In the genomic region with DNA sequence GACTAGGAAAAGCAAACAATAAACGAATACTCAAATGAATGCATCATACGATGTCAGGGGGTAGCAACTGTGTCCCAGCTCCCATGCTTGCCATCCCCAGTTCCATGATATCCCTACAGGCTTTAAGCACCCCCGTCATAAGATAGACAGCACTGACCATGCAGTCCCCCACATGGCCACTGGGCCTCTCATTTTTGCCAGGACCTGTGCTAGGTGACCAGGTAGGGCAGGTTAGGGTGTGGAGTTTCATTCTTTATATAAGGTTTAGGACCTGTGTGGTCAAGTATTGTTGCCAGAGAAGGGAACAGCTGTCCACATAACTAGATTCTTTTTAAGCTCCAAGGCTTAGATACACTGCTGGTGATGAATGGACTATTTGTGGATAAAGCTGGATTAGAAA, we compare ENCODE assay signal across 16 cellular contexts. TPM values are rescaled to one million over a fixed set of nuclear protein-coding genes. Genes with fewer than 3 reads are reported as not detected.
DNase-seq lines count a peak whose midpoint lies in the region; ATAC-seq, FAIRE-seq and TF ChIP-seq lines count a peak whose summit lies in the region.
"Had no signal": no experiment of that assay in that cellular context is flagged by ENCODE, and none has a peak within 500 bp of the region (broad histone marks: within the 10 kb centered on the region; RNA-seq: fewer than 3 reads in every experiment).

No MANE protein-coding gene starts in this region.

- CTCF ChIA-PET in HepG2 (lab: Yijun Ruan, JAX; ENCODE audit: low intra/inter-chr PET ratio, low total read pairs) (no interaction called here), RWPE1 (lab: Yijun Ruan, JAX) (interaction anchor here (0.7 to 1.1 kb wide), 4 partner anchors 8 to 1442 kb away, joined by 3 to 5 read pairs (median 3); no protein-coding TSS in a partner anchor)

- ATAC-seq in HepG2 (peak; percentile 91), right lobe of liver (no peak)
- ATAC-seq: activated naive CD8-positive, alpha-beta T cell treated with anti-CD3 and anti-CD28 coated beads, Interleukin-2, amount 50 U/mL, for 24 hours; left ventricle myocardium superior had no signal

- no peaks in the 10 kb centered on the region for H3K79me2 ChIP-seq in HepG2 (ENCODE audit: insufficient read depth, low read length)

- no peaks in the 10 kb centered on the region for H3K36me3 ChIP-seq in HepG2 (replicated peaks in 1 of 2; ENCODE audit: control insufficient read depth in 1 of 2, insufficient read depth in 2 of 2, low read length in 2 of 2)
- H3K36me3 ChIP-seq in right lobe of liver: no peaks in the 10 kb centered on the region
- no peaks in the 10 kb centered on the region for H3K36me3 ChIP-seq in transverse colon

- intact Hi-C loops in HepG2 (cut with micrococcal nuclease; ENCODE audit: unreplicated experiment) (no loop called here), right lobe of liver (cut with DNase I) (no loop called here), transverse colon (cut with DNase I; ENCODE audit: low total_unique reads) (no loop called here)

- H3K4me2 ChIP-seq in HepG2 (ENCODE audit: low read depth, low read length): no peak overlapping the region

- POLR2A ChIA-PET in HepG2 (lab: Yijun Ruan, JAX): no interaction called here
- POLR2A ChIA-PET in RWPE1 (lab: Yijun Ruan, JAX; ENCODE audit: low non-redundant PET): no interaction called here

- no peak for TF ChIP-seq EP300 in HepG2 (IDR thresholded peaks at IDR 0.05; ENCODE audit: low read depth in 2 of 2, low read length in 2 of 2)
- no peak for TF ChIP-seq EP300 in HepG2 (CRISPR knock-in tag; IDR thresholded peaks at IDR 0.05; ENCODE audit: borderline replicate concordance)
- no peak for TF ChIP-seq EP300 in transverse colon (IDR thresholded peaks at IDR 0.05; ENCODE audit: low read depth)

- TF ChIP-seq CTCF in HepG2 (CRISPR knock-in tag; IDR thresholded peaks at IDR 0.05) (no peak), right lobe of liver (IDR thresholded peaks at IDR 0.05) (no peak), RWPE1 (conservative IDR thresholded peaks at IDR 0.05; ENCODE audit: low read depth) (no peak), fibroblast of mammary gland (conservative IDR thresholded peaks at IDR 0.05; ENCODE audit: control insufficient read depth, insufficient read depth, low read depth, low read length) (peak; percentile 25), transverse colon (IDR thresholded peaks at IDR 0.05) (no peak)

- H2AFZ ChIP-seq in HepG2 (ENCODE audit: low read length): no peak overlapping the region

- no peaks in the 10 kb centered on the region for H4K20me1 ChIP-seq in HepG2 (ENCODE audit: insufficient read depth, low read length)

- H3K4me3 ChIP-seq in HepG2 (replicated peaks in 1 of 3; ENCODE audit: insufficient read depth in 1 of 3, low read depth in 2 of 3, low read length in 3 of 3) (no peak overlapping the region), right lobe of liver (no peak overlapping the region), fibroblast of mammary gland (ENCODE audit: control insufficient read depth, low read depth, low read length) (no peak overlapping the region), transverse colon (no peak overlapping the region)

- H3K9ac ChIP-seq in HepG2 (ENCODE audit: insufficient read depth, low read depth, low read length): no peak overlapping the region

- H3K4me1 ChIP-seq in HepG2 (ENCODE audit: insufficient read depth, low read length) (peaks cover 7% of the 10 kb centered on the region; the same call in 1 of the 2 replicates), right lobe of liver (no peaks in the 10 kb centered on the region), transverse colon (no peaks in the 10 kb centered on the region)

- FAIRE-seq in HepG2 (lab: Jason Lieb, UNC): no peak
- no peak for FAIRE-seq in urothelium cell line (lab: Jason Lieb, UNC)

- H3K9me3 ChIP-seq in HepG2 (ENCODE audit: low read length): no peaks in the 10 kb centered on the region
- no peaks in the 10 kb centered on the region for H3K9me3 ChIP-seq in right lobe of liver
- no peaks in the 10 kb centered on the region for H3K9me3 ChIP-seq in transverse colon

- TF ChIP-seq POLR2A in HepG2 (IDR thresholded peaks at IDR 0.05; ENCODE audit: insufficient read depth in 1 of 2, low read depth in 2 of 2, low read length in 2 of 2) (no peak), right lobe of liver (IDR thresholded peaks at IDR 0.05) (no peak), transverse colon (IDR thresholded peaks at IDR 0.05) (no peak)

- DNase-seq in HepG2 (ENCODE audit: low spot score) (no peak), right lobe of liver (no peak), RWPE1 (ENCODE audit: low spot score) (peak; percentile 26), fibroblast of mammary gland (ENCODE audit: low read depth) (no peak), urothelium cell line (ENCODE audit: low spot score) (peak; percentile 17), NCI-H1436 treated with DMSO at 0.1 percent for 48 hours (lab: John Stamatoyannopoulos, UW) (no peak), transverse colon (no peak), amygdala (lab: John Stamatoyannopoulos, UW) (no peak)
- DNase-seq: activated naive CD8-positive, alpha-beta T cell treated with anti-CD3 and anti-CD28 coated beads, Interleukin-2, amount 50 U/mL, for 24 hours; left ventricle myocardium superior; NCI-H1048; NCI-H446 treated with DMSO at 0.1 percent for 48 hours; nephron progenitor cell had no signal

- H3K27ac ChIP-seq in HepG2 (ENCODE audit: extremely low read length, insufficient read depth, low read length): no peak overlapping the region
- no peak overlapping the region for H3K27ac ChIP-seq in right lobe of liver
- H3K27ac ChIP-seq in RWPE1: no peak overlapping the region
- no peak overlapping the region for H3K27ac ChIP-seq in transverse colon

- no peak for TF ChIP-seq RAD21 in HepG2 (CRISPR knock-in tag; IDR thresholded peaks at IDR 0.05)

- in situ Hi-C loops in HepG2 (cut with HindIII; ENCODE audit: extremely low pct_ligation_motif_present, low pct_unique_long_range_greater_than_20kb) (loop anchor here (10.0 kb wide), 1 partner anchor 172 kb away; no protein-coding TSS in a partner anchor), transverse colon (cut with MboI; ENCODE audit: low pct_ligation_motif_present in 1 of 4, low pct_unique_long_range_greater_than_20kb in 1 of 4, low sequenced_read_pairs in 3 of 4) (loop anchor here in 2 of 4 donors (10.0 to 25.0 kb wide), 2 partner anchors 172 to 195 kb away; no protein-coding TSS in a partner anchor)

- BruUV-seq in HepG2 (replicated peaks; lab: Mats Ljungman, UMichigan): no TSS peak

- peaks cover 1 to 11% of the 10 kb centered on the region in 2 experiments; a peak in 1 of 5 replicates for H3K27me3 ChIP-seq in HepG2 (ENCODE audit: control insufficient read depth in 1 of 2, insufficient read depth in 2 of 2, low read length in 2 of 2)
- H3K27me3 ChIP-seq in right lobe of liver: no peaks in the 10 kb centered on the region
- H3K27me3 ChIP-seq in transverse colon: no peaks in the 10 kb centered on the region

- WGBS in HepG2 (ENCODE audit: low lambda C conversion rate): no CpG with 5 or more reads among the region's 3 CpGs
- WGBS in right lobe of liver (ENCODE audit: insufficient coverage, low coverage, low lambda C conversion rate, missing lambda C conversion rate): 43% methylated on average over 1 of the region's 3 CpGs
- WGBS in transverse colon (ENCODE audit: low coverage in 1 of 2), 2 donors: 62% methylated on average over 3 of the region's 3 CpGs; no CpG with 5 or more reads in 1 of the 2 donors

RNA-seq across cellular contexts. Expression of a gene that starts 9.7 kb away (rescaled TPM):
- total RNA-seq in HepG2 (2016; rRNA removed; fragmentation: Illumina TruSeq; extraction: Trizol) (not detected in 2 replicates), right lobe of liver (not detected), transverse colon (under 1 TPM in 1 of 4 donors, not detected in 3; 0.32 TPM)
- total RNA-seq in HepG2 (2016; cell fraction: cytosol; rRNA removed; fragmentation: Illumina TruSeq; extraction: Trizol; ENCODE audit: low read depth): not detected in 2 replicates
- not detected in 2 replicates for total RNA-seq in HepG2 (2016; cell fraction: insoluble cytoplasmic fraction; rRNA removed; fragmentation: Illumina TruSeq; extraction: Trizol)
- not detected in 2 replicates for total RNA-seq in HepG2 (2016; cell fraction: membrane; rRNA removed; fragmentation: Illumina TruSeq; extraction: Trizol)
- not detected in 2 replicates for total RNA-seq in HepG2 (2016; cell fraction: nucleus; rRNA removed; fragmentation: Illumina TruSeq; extraction: Trizol)
- polyA plus RNA-seq in HepG2 (2011; rRNA removed): 0.01 and 0.04 TPM in 2 replicates
- not detected in 2 replicates for polyA plus RNA-seq in HepG2 (2011; cell fraction: cytosol; rRNA removed)
- 0.10 and 0.14 TPM in 2 replicates for polyA plus RNA-seq in HepG2 (2011; cell fraction: nucleus; rRNA removed)
- polyA plus RNA-seq in HepG2 (2012): not detected in 2 replicates
- not detected in 2 replicates for polyA plus RNA-seq in HepG2 (2016; cell fraction: cytosol; fragmentation: Illumina TruSeq; extraction: Trizol; ENCODE audit: low read depth)
- polyA plus RNA-seq in HepG2 (2016; cell fraction: insoluble cytoplasmic fraction; fragmentation: Illumina TruSeq; extraction: Trizol; ENCODE audit: low read depth): not detected in 2 replicates
- not detected in 2 replicates for polyA plus RNA-seq in HepG2 (2016; cell fraction: membrane; fragmentation: Illumina TruSeq; extraction: Trizol; ENCODE audit: low read depth)
- not detected in 2 replicates for polyA plus RNA-seq in HepG2 (2016; cell fraction: nucleus; fragmentation: Illumina TruSeq; extraction: Trizol; ENCODE audit: insufficient read depth, low read depth)
- polyA minus RNA-seq in HepG2 (2011; rRNA and poly(A)+ RNA removed; ENCODE audit: low replicate concordance): not detected in 2 replicates
- polyA minus RNA-seq in HepG2 (2011; cell fraction: cytosol; rRNA and poly(A)+ RNA removed): not detected in 2 replicates
- polyA minus RNA-seq in HepG2 (2011; cell fraction: nucleus; rRNA and poly(A)+ RNA removed): not detected in 2 replicates
- total RNA-seq: G401, glomerular endothelial cell, left ventricle myocardium superior, ureter had no signal

RNA-seq across cellular contexts. Expression of a gene that starts 48.3 kb away (rescaled TPM):
- total RNA-seq in HepG2 (2016; rRNA removed; fragmentation: Illumina TruSeq; extraction: Trizol): 11.7 and 24.6 TPM in 2 replicates
- total RNA-seq in HepG2 (2016; cell fraction: cytosol; rRNA removed; fragmentation: Illumina TruSeq; extraction: Trizol; ENCODE audit: low read depth): 5.7 and 7.9 TPM in 2 replicates
- 13.0 and 26.7 TPM in 2 replicates for total RNA-seq in HepG2 (2016; cell fraction: insoluble cytoplasmic fraction; rRNA removed; fragmentation: Illumina TruSeq; extraction: Trizol)
- total RNA-seq in HepG2 (2016; cell fraction: membrane; rRNA removed; fragmentation: Illumina TruSeq; extraction: Trizol): 8.6 and 10.7 TPM in 2 replicates
- 19.9 and 25.7 TPM in 2 replicates for total RNA-seq in HepG2 (2016; cell fraction: nucleus; rRNA removed; fragmentation: Illumina TruSeq; extraction: Trizol)
- polyA plus RNA-seq in HepG2 (2011; rRNA removed): 20.4 and 22.4 TPM in 2 replicates
- polyA plus RNA-seq in HepG2 (2011; cell fraction: cytosol; rRNA removed): 22.3 and 22.8 TPM in 2 replicates
- polyA plus RNA-seq in HepG2 (2011; cell fraction: nucleus; rRNA removed): 14.0 and 16.1 TPM in 2 replicates
- 9.9 and 10.4 TPM in 2 replicates for polyA plus RNA-seq in HepG2 (2012)
- 4.8 and 5.8 TPM in 2 replicates for polyA plus RNA-seq in HepG2 (2016; cell fraction: cytosol; fragmentation: Illumina TruSeq; extraction: Trizol; ENCODE audit: low read depth)
- polyA plus RNA-seq in HepG2 (2016; cell fraction: insoluble cytoplasmic fraction; fragmentation: Illumina TruSeq; extraction: Trizol; ENCODE audit: low read depth): 12.0 and 15.6 TPM in 2 replicates
- polyA plus RNA-seq in HepG2 (2016; cell fraction: membrane; fragmentation: Illumina TruSeq; extraction: Trizol; ENCODE audit: low read depth): 5.7 and 9.8 TPM in 2 replicates
- 39.7 and 40.4 TPM in 2 replicates for polyA plus RNA-seq in HepG2 (2016; cell fraction: nucleus; fragmentation: Illumina TruSeq; extraction: Trizol; ENCODE audit: insufficient read depth, low read depth)
- 23.2 and 29.3 TPM in 2 replicates for polyA minus RNA-seq in HepG2 (2011; rRNA and poly(A)+ RNA removed; ENCODE audit: low replicate concordance)
- 8.3 and 11.3 TPM in 2 replicates for polyA minus RNA-seq in HepG2 (2011; cell fraction: cytosol; rRNA and poly(A)+ RNA removed)
- 15.3 and 17.0 TPM in 2 replicates for polyA minus RNA-seq in HepG2 (2011; cell fraction: nucleus; rRNA and poly(A)+ RNA removed)
- 10 to 100 TPM; 24.2 to 80.7 (median 41.9) TPM for total RNA-seq in right lobe of liver
- 100 to 1,000 TPM; 219 to 603 (median 461) TPM for total RNA-seq in transverse colon

Comparison
In these comparisons a context has a peak if more than half of its experiments do, and no peak if none do; other contexts are left out.
1. DNase-seq: peak in RWPE1 (single experiment) and urothelium cell line (single experiment); none in HepG2 (single experiment), right lobe of liver (0 of 3), fibroblast of mammary gland (single experiment), NCI-H1436 treated with DMSO at 0.1 percent for 48 hours (single experiment), transverse colon (single experiment) and amygdala (0 of 56).